ENCODE assay signal across 8 cellular contexts in the genomic region with DNA sequence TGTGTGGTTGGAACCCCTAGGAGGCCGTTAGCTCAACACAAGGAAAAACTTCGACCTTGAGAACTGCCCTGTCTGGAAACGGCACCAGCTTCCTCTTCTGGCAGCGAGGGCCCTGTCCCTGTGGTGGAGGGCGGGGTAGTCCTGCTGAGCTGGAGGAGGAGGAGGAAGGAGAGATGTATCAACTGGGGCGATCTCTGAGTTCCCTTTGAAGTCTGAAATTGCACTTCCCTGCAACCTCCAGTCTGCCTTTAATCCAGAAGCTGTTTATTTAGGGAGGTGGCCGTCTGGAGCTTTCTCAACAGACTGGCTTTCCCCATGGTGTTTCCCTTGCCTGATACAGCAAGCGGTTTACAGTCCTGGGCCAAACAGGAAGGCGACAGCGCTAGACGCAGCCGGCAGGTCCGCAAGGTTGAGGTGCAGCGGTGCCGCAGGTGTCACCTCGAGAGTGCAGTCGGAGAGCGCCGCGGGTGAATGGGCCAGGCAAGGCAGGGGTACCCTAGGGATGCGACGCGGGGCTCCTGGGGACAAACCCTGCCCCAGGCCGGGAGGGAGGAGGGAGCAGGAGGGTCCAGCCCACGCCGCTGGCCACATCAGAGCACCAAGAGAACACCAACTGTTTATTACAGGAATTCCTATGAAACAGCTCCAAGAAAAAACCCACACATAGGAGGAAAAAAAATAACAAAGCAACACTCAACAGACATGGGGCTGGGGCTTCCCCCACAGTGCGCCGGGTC. TPM values are rescaled to one million over a fixed set of nuclear protein-coding genes. Genes with fewer than 3 reads are reported as not detected.
A peak's percentile ranks its signal among the peaks of the same experiment; 100 is the strongest.
DNase-seq lines count a peak whose midpoint lies in the region; ATAC-seq and TF ChIP-seq lines count a peak whose summit lies in the region.

No MANE protein-coding gene starts in this region.

- H3K4me3 Mint-ChIP-seq in T-helper 2 cell treated with Interferon-gamma antibody and Interleukin-4, amounts not matched to agents 5 μg/mL and 100 μg/mL, for 36 hours, result peak overlapping the region; percentile 70

- peaks cover 63% of the 10 kb centered on the region for H3K4me1 ChIP-seq in stomach smooth muscle (ENCODE audit: control insufficient read depth, insufficient read depth, low read length)

- H3K27me3 ChIP-seq in stomach smooth muscle (ENCODE audit: control insufficient read depth in 1 of 2, insufficient read depth in 2 of 2, low read length in 2 of 2), result no peaks in the 10 kb centered on the region

- no peaks in the 10 kb centered on the region for H3K36me3 Mint-ChIP-seq in T-helper 2 cell treated with Interferon-gamma antibody and Interleukin-4, amounts not matched to agents 5 μg/mL and 100 μg/mL, for 36 hours (ENCODE audit: low read depth)

- no peak for TF ChIP-seq CTCF in C4-2B (conservative IDR thresholded peaks at IDR 0.05)
- TF ChIP-seq CTCF in HFF-Myc (IDR thresholded peaks at IDR 0.05; ENCODE audit: low read depth, low read length, missing control alignments), result no peak

- peak overlapping the region; percentile 8; the same call in 1 of the 2 replicates for H3K4me3 ChIP-seq in HFF-Myc (replicated peaks; ENCODE audit: low read depth, low read length)
- H3K4me3 ChIP-seq in stomach smooth muscle (ENCODE audit: low read length in 2 of 2), result peak overlapping the region; percentile 47 to 74

- peaks cover 7% of the 10 kb centered on the region for H3K4me1 Mint-ChIP-seq in T-helper 2 cell treated with Interferon-gamma antibody and Interleukin-4, amounts not matched to agents 5 μg/mL and 100 μg/mL, for 36 hours (ENCODE audit: low read depth)

- H3K9ac ChIP-seq in stomach smooth muscle (ENCODE audit: low read length in 2 of 2), result peak overlapping the region; percentile 44 to 75

- H3K9me3 ChIP-seq in stomach smooth muscle (ENCODE audit: control insufficient read depth in 2 of 2, low read length in 2 of 2), result no peaks in the 10 kb centered on the region

- peaks cover 8 to 10% of the 10 kb centered on the region in 2 donors for H3K36me3 ChIP-seq in stomach smooth muscle (ENCODE audit: control insufficient read depth in 2 of 2, insufficient read depth in 2 of 2, low read length in 2 of 2)

- H3K27ac Mint-ChIP-seq in T-helper 2 cell treated with Interferon-gamma antibody and Interleukin-4, amounts not matched to agents 5 μg/mL and 100 μg/mL, for 36 hours, result no peak overlapping the region

- DNase-seq in HFF-Myc (ENCODE audit: extremely low read depth, low read depth) (no peak), left lobe of liver (ENCODE audit: low spot score) (no peak), NCI-H187 (lab: John Stamatoyannopoulos, UW) (no peak)
- DNase-seq in T-helper 2 cell treated with Interferon-gamma antibody and Interleukin-4, amounts not matched to agents 5 μg/mL and 100 μg/mL, for 36 hours (ENCODE audit: low spot score), result no peak

- H3K27me3 Mint-ChIP-seq in T-helper 2 cell treated with Interferon-gamma antibody and Interleukin-4, amounts not matched to agents 5 μg/mL and 100 μg/mL, for 36 hours (ENCODE audit: low read depth), result peaks cover 39% of the 10 kb centered on the region

- ATAC-seq in left lobe of liver, result peak; percentile 52
- no peak for ATAC-seq in GM18909 (IDR thresholded peaks at IDR 0.05; ENCODE audit: poor library complexity, unreplicated experiment)

- H3K9me3 Mint-ChIP-seq in T-helper 2 cell treated with Interferon-gamma antibody and Interleukin-4, amounts not matched to agents 5 μg/mL and 100 μg/mL, for 36 hours, result no peaks in the 10 kb centered on the region

- H3K27ac ChIP-seq in C4-2B (peak overlapping the region; percentile 39), cingulate gyrus (ENCODE audit: low read depth, low read length) (peak overlapping the region; percentile 72), stomach smooth muscle (ENCODE audit: low read length) (peak overlapping the region; percentile 96)

RNA-seq across cellular contexts. Expression of gene MRPS23, which starts 11.3 kb away (rescaled TPM):
- total RNA-seq in left lobe of liver, result 13.1 TPM

Comparison
In these comparisons a context has a peak if more than half of its experiments do, and no peak if none do; other contexts are left out.
1. H3K27ac ChIP-seq: peak in every context shown above with its lines; median percentile 96 in stomach smooth muscle; 72 in cingulate gyrus; 39 in C4-2B.